ENCODE assay signal across 8 cellular contexts in genomic region chr10:100998991-100999741, GRCh38. TPM values are rescaled to one million over a fixed set of nuclear protein-coding genes. Genes with fewer than 3 reads are reported as not detected.
DNase-seq lines count a peak whose midpoint lies in the region; ATAC-seq and TF ChIP-seq lines count a peak whose summit lies in the region.

No MANE protein-coding gene starts in this region.

- no peaks in the 10 kb centered on the region for H3K36me3 ChIP-seq in CD8-positive, alpha-beta memory T cell (ENCODE audit: insufficient read depth, low read length)
- peaks cover 25% of the 10 kb centered on the region for H3K36me3 ChIP-seq in RWPE2 (ENCODE audit: low read depth)

- H3K27me3 ChIP-seq in CD8-positive, alpha-beta memory T cell (ENCODE audit: insufficient read depth, low read length, poor library complexity, severe bottlenecking) = no peaks in the 10 kb centered on the region
- no peaks in the 10 kb centered on the region for H3K27me3 ChIP-seq in RWPE2 (ENCODE audit: insufficient read depth, poor library complexity, severe bottlenecking)

- peak overlapping the region; percentile 85 to 99 (median 89) for H3K4me3 Mint-ChIP-seq in CD8-positive, alpha-beta memory T cell

- peak; percentile 94 for TF ChIP-seq CTCF in RWPE2 (IDR thresholded peaks at IDR 0.05; ENCODE audit: poor library complexity, severe bottlenecking)

- H3K4me1 Mint-ChIP-seq in CD8-positive, alpha-beta memory T cell = peaks cover 21 to 35% (median 23%) of the 10 kb centered on the region in 3 donors

- H3K27ac Mint-ChIP-seq in CD8-positive, alpha-beta memory T cell = peak overlapping the region; percentile 72 to 94 (median 91)

- POLR2A ChIA-PET in CD8-positive, alpha-beta memory T cell (lab: Charles Lee) = interaction anchor here (0.8 to 1.1 kb wide), 2 partner anchors 14 to 33 kb away, joined by 3 to 5 read pairs; no protein-coding TSS in a partner anchor

- ATAC-seq in GM19351 (IDR thresholded peaks at IDR 0.05; ENCODE audit: unreplicated experiment) (peak; percentile 46), RWPE2 (ENCODE audit: low read depth) (peak; percentile 33)

- peaks cover 0 to 27% (median 0%) of the 10 kb centered on the region in 3 donors for H3K36me3 Mint-ChIP-seq in CD8-positive, alpha-beta memory T cell

- peak overlapping the region; percentile 78 for H3K27ac ChIP-seq in CD8-positive, alpha-beta memory T cell (ENCODE audit: low read depth, low read length)
- H3K27ac ChIP-seq in RWPE2 (ENCODE audit: poor library complexity, severe bottlenecking) (peak overlapping the region; percentile 91), temporal lobe (ENCODE audit: low read depth, low read length) (peak overlapping the region; percentile 100)

- H3K9me3 Mint-ChIP-seq in CD8-positive, alpha-beta memory T cell = no peaks in the 10 kb centered on the region

- H3K27me3 Mint-ChIP-seq in CD8-positive, alpha-beta memory T cell = no peaks in the 10 kb centered on the region

- H3K9me3 ChIP-seq in CD8-positive, alpha-beta memory T cell (ENCODE audit: low read length) = no peaks in the 10 kb centered on the region
- H3K9me3 ChIP-seq in RWPE2 (ENCODE audit: severe bottlenecking) = no peaks in the 10 kb centered on the region

- CTCF ChIA-PET in CD8-positive, alpha-beta memory T cell (lab: Charles Lee) = interaction anchor here (0.8 to 6.5 kb wide), 10 partner anchors 10 to 58 kb away, joined by 3 to 98 read pairs (median 6); partner anchors contain the start of genes MRPL43 and TWNK

- H3K4me1 ChIP-seq in CD8-positive, alpha-beta memory T cell (ENCODE audit: insufficient read depth, low read length) = peaks cover 24% of the 10 kb centered on the region
- peaks cover 8% of the 10 kb centered on the region for H3K4me1 ChIP-seq in RWPE2 (ENCODE audit: insufficient read depth, poor library complexity, severe bottlenecking)

- peak; percentile 71 to 84 (median 78) for DNase-seq in CD8-positive, alpha-beta memory T cell
- DNase-seq in HPDE6-E6E7 (ENCODE audit: extremely low spot score) (peak; percentile 77), RWPE2 (ENCODE audit: low spot score) (no peak), germinal center (ENCODE audit: low spot score) (peak; percentile 89), nucleus accumbens (lab: John Stamatoyannopoulos, UW) (peak in 53 of 56 donors; percentile 43 to 94 (median 79))
- peak; percentile 82 for DNase-seq in activated naive CD4-positive, alpha-beta T cell treated with Interleukin-2 at 50 U/mL for 16 hours

- H3K4me3 ChIP-seq in CD8-positive, alpha-beta memory T cell (ENCODE audit: low read length) = peak overlapping the region; percentile 72
- H3K4me3 ChIP-seq in RWPE2 (ENCODE audit: severe bottlenecking) = peak overlapping the region; percentile 68

RNA-seq across cellular contexts. Expression of gene LZTS2, which starts 0.4 kb away (rescaled TPM):
- 10 to 100 TPM; 10.9 to 11.5 TPM for total RNA-seq in CD8-positive, alpha-beta memory T cell
- polyA plus RNA-seq in CD8-positive, alpha-beta memory T cell = 19.7 TPM
- total RNA-seq in temporal lobe = 10.6 TPM

RNA-seq across cellular contexts. Expression of gene TWNK, which starts 11.8 kb away (rescaled TPM):
- total RNA-seq in CD8-positive, alpha-beta memory T cell = 10 to 100 TPM; 40.6 to 44.3 TPM
- polyA plus RNA-seq in CD8-positive, alpha-beta memory T cell = 8.2 TPM
- 6.9 TPM for total RNA-seq in temporal lobe

RNA-seq across cellular contexts. Expression of gene MRPL43, which starts 11.9 kb away (rescaled TPM):
- total RNA-seq in CD8-positive, alpha-beta memory T cell = 10 to 100 TPM; 62.5 to 62.8 TPM
- 129 TPM for polyA plus RNA-seq in CD8-positive, alpha-beta memory T cell
- total RNA-seq in temporal lobe = 29.3 TPM

RNA-seq across cellular contexts. Expression of gene SEMA4G, which starts 29.9 kb away (rescaled TPM):
- total RNA-seq in CD8-positive, alpha-beta memory T cell = under 1 TPM; 0.49 to 0.57 TPM
- 0.06 TPM for polyA plus RNA-seq in CD8-positive, alpha-beta memory T cell
- 14.8 TPM for total RNA-seq in temporal lobe

RNA-seq across cellular contexts. Expression of gene PDZD7, which starts 31.8 kb away (rescaled TPM):
- total RNA-seq in CD8-positive, alpha-beta memory T cell = under 1 TPM; 0.31 to 0.33 TPM
- 0.23 TPM for polyA plus RNA-seq in CD8-positive, alpha-beta memory T cell
- total RNA-seq in temporal lobe = 3.2 TPM
